ENCODE assay signal across 28 cellular contexts in the genomic region with DNA sequence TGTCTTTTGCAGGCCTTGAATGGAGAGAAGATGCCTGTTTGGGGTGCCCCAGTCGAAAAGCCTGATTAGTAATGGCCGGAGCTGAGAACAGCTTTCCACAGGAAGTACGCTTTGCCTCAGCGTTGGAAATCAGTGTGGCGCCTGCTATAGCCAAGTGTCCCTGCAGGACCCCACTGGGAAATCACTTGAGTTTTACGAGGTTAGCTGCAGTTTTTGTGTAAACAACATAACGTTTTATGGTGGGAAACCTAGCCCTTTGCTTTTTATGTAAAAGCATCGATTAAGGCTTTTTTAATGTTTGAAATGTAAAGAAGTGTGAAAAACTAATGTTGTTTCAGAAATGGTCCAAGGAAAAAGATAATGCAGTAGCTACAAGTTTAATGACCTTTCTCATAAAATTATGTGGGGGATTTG.
DNase-seq lines count a peak whose midpoint lies in the region; ATAC-seq and TF ChIP-seq lines count a peak whose summit lies in the region.
"Had no signal": no experiment of that assay in that cellular context is flagged by ENCODE, and none has a peak within 500 bp of the region (broad histone marks: within the 10 kb centered on the region; RNA-seq: fewer than 3 reads in every experiment).

No MANE protein-coding gene starts in this region.

- no peaks in the 10 kb centered on the region for H3K4me1 Mint-ChIP-seq in activated CD4-positive, alpha-beta memory T cell treated with anti-CD3 and anti-CD28 coated beads, Interleukin-2, amount 10 ng/mL, durations not matched to agents 7 days and 5 days
- no peaks in the 10 kb centered on the region for H3K4me1 Mint-ChIP-seq in naive thymus-derived CD4-positive, alpha-beta T cell
- H3K4me1 Mint-ChIP-seq: activated CD4-positive, alpha-beta T cell treated with anti-CD3 and anti-CD28 coated beads for 36 hours; activated T-helper 17 cell treated with anti-CD3 and anti-CD28 coated beads, Interleukin-2, amount 50 U/mL, for 72 hours; brain; CD4-positive, CD25-positive, alpha-beta regulatory T cell; immature natural killer cell had no signal

- no peaks in the 10 kb centered on the region for H4K20me1 ChIP-seq in PC-9 (ENCODE audit: insufficient read depth)

- BruUV-seq in A673 (replicated peaks; lab: Mats Ljungman, UMichigan) (no TSS peak), PC-9 (replicated peaks; lab: Mats Ljungman, UMichigan) (no TSS peak)

- intact Hi-C loops in A673 (cut with micrococcal nuclease; ENCODE audit: unreplicated experiment): loop anchor here (5.0 kb wide), 1 partner anchor 305 kb away; no protein-coding TSS in a partner anchor
- intact Hi-C loops in PC-9 (cut with micrococcal nuclease; ENCODE audit: unreplicated experiment): loop anchor here (1.0 to 5.0 kb wide), 4 partner anchors 126 to 1230 kb away; no protein-coding TSS in a partner anchor
- intact Hi-C loops in naive thymus-derived CD4-positive, alpha-beta T cell (cut with micrococcal nuclease): loop anchor here in 1 of 2 donors (1.0 kb wide), 2 partner anchors 317 to 1147 kb away; no protein-coding TSS in a partner anchor

- H3K4me3 ChIP-seq in A673 (ENCODE audit: low read depth, low read length, poor library complexity, severe bottlenecking) (no peak overlapping the region), PC-9 (no peak overlapping the region), fibroblast of the aortic adventitia (ENCODE audit: low read depth, low read length) (no peak overlapping the region)
- H3K4me3 ChIP-seq in naive thymus-derived CD4-positive, alpha-beta T cell (ENCODE audit: low read length): no peak overlapping the region
- H3K4me3 ChIP-seq: gastrocnemius medialis, suprapubic skin, upper lobe of right lung had no signal

- no peak overlapping the region for H3K27ac Mint-ChIP-seq in activated CD4-positive, alpha-beta memory T cell treated with anti-CD3 and anti-CD28 coated beads, Interleukin-2, amount 10 ng/mL, durations not matched to agents 7 days and 5 days
- no peak overlapping the region for H3K27ac Mint-ChIP-seq in naive thymus-derived CD4-positive, alpha-beta T cell
- H3K27ac Mint-ChIP-seq: activated CD4-positive, alpha-beta T cell treated with anti-CD3 and anti-CD28 coated beads for 36 hours; activated CD8-positive, alpha-beta T cell treated with anti-CD3 and anti-CD28 coated beads, Interleukin-2, amount 10 ng/mL, durations not matched to agents 7 days and 5 days; activated T-helper 17 cell treated with anti-CD3 and anti-CD28 coated beads, Interleukin-2, amount 50 U/mL, for 72 hours; brain; CD4-positive, CD25-positive, alpha-beta regulatory T cell; immature natural killer cell; T-helper 2 cell treated with Interferon-gamma antibody and Interleukin-4, amounts not matched to agents 5 μg/mL and 100 μg/mL, for 36 hours had no signal

- no peaks in the 10 kb centered on the region for H3K79me2 ChIP-seq in PC-9 (ENCODE audit: low read depth)

- peaks cover 8% of the 10 kb centered on the region for H3K4me1 ChIP-seq in A673 (ENCODE audit: insufficient read depth, low read length, poor library complexity, severe bottlenecking)
- H3K4me1 ChIP-seq in PC-9 (replicated peaks; ENCODE audit: insufficient read depth): peaks cover 14% of the 10 kb centered on the region
- no peaks in the 10 kb centered on the region for H3K4me1 ChIP-seq in naive thymus-derived CD4-positive, alpha-beta T cell (ENCODE audit: control insufficient read depth in 2 of 2, insufficient read depth in 2 of 2, low read length in 2 of 2)
- H3K4me1 ChIP-seq: upper lobe of right lung had no signal

- CTCF ChIA-PET in A673 (lab: Charles Lee) (interaction anchor here (0.7 kb wide), 1 partner anchor 298 kb away, joined by 3 read pairs; no protein-coding TSS in a partner anchor), PC-9 (lab: Charles Lee) (interaction anchor here (1.5 kb wide), 1 partner anchor 298 kb away, joined by 4 read pairs; no protein-coding TSS in a partner anchor)
- CTCF ChIA-PET in activated CD4-positive, alpha-beta memory T cell treated with anti-CD3 and anti-CD28 coated beads, Interleukin-2, amount 10 ng/mL, durations not matched to agents 7 days and 5 days (lab: Charles Lee): no interaction called here
- CTCF ChIA-PET in naive thymus-derived CD4-positive, alpha-beta T cell (lab: Charles Lee): no interaction called here

- DNase-seq in NCI-H1092 treated with DMSO at 0.1 percent for 48 hours (lab: John Stamatoyannopoulos, UW) (peak; percentile 38), NCI-H1092 (lab: John Stamatoyannopoulos, UW) (no peak), A673 (ENCODE audit: low spot score) (peak; percentile 42), PC-9 (no peak), fibroblast of the aortic adventitia (ENCODE audit: low read depth) (no peak)
- DNase-seq in activated CD4-positive, alpha-beta memory T cell treated with anti-CD3 and anti-CD28 coated beads, Interleukin-2, amount 10 ng/mL, durations not matched to agents 7 days and 5 days: no peak
- no peak for DNase-seq in naive thymus-derived CD4-positive, alpha-beta T cell
- DNase-seq: activated CD4-positive, alpha-beta T cell treated with anti-CD3 and anti-CD28 coated beads for 36 hours; activated CD8-positive, alpha-beta T cell treated with anti-CD3 and anti-CD28 coated beads, Interleukin-2, amount 10 ng/mL, durations not matched to agents 7 days and 5 days; activated naive CD4-positive, alpha-beta T cell treated with anti-CD3 and anti-CD28 coated beads, Interleukin-2, amount 50 U/mL, for 16 hours; AML-193; Calu3; CD4-positive, CD25-positive, alpha-beta regulatory T cell; gastrocnemius medialis; GOT3; hypothalamus; immature natural killer cell; KG1; left cardiac atrium; NCI-H1105 treated with DMSO at 0.1 percent for 48 hours; stimulated activated CD4-positive, alpha-beta T cell treated with anti-CD3 and anti-CD28 coated beads, Interleukin-1b, Interleukin-23, amount 100 ng/mL, for 48 hours; stimulated activated naive CD4-positive, alpha-beta T cell treated with Interleukin-2 at 50 U/mL for 16 hours; upper lobe of right lung had no signal

- H3K9me3 Mint-ChIP-seq in activated CD4-positive, alpha-beta memory T cell treated with anti-CD3 and anti-CD28 coated beads, Interleukin-2, amount 10 ng/mL, durations not matched to agents 7 days and 5 days: no peaks in the 10 kb centered on the region
- H3K9me3 Mint-ChIP-seq in naive thymus-derived CD4-positive, alpha-beta T cell: no peaks in the 10 kb centered on the region
- H3K9me3 Mint-ChIP-seq: activated T-helper 17 cell treated with anti-CD3 and anti-CD28 coated beads, Interleukin-2, amount 50 U/mL, for 72 hours; brain; CD4-positive, CD25-positive, alpha-beta regulatory T cell; immature natural killer cell; T-helper 2 cell treated with Interferon-gamma antibody and Interleukin-4, amounts not matched to agents 5 μg/mL and 100 μg/mL, for 36 hours had no signal

- H3K27ac ChIP-seq in A673 (ENCODE audit: low read depth, low read length, poor library complexity, severe bottlenecking): no peak overlapping the region
- 0 out of 2 replicates have a peak overlapping the region, but pooled peaks have one; percentile 8 for H3K27ac ChIP-seq in PC-9
- H3K27ac ChIP-seq in naive thymus-derived CD4-positive, alpha-beta T cell (ENCODE audit: low read depth, low read length): no peak overlapping the region
- H3K27ac ChIP-seq: gastrocnemius medialis, suprapubic skin, upper lobe of right lung had no signal

- H3K36me3 Mint-ChIP-seq in activated CD4-positive, alpha-beta memory T cell treated with anti-CD3 and anti-CD28 coated beads, Interleukin-2, amount 10 ng/mL, durations not matched to agents 7 days and 5 days (ENCODE audit: low read depth): no peaks in the 10 kb centered on the region
- H3K36me3 Mint-ChIP-seq in naive thymus-derived CD4-positive, alpha-beta T cell: no peaks in the 10 kb centered on the region
- H3K36me3 Mint-ChIP-seq: brain; CD4-positive, CD25-positive, alpha-beta regulatory T cell; immature natural killer cell had no signal

- no peak overlapping the region for H3K4me2 ChIP-seq in PC-9

- H3K36me3 ChIP-seq in A673 (ENCODE audit: insufficient read depth, low read length, poor library complexity, severe bottlenecking): no peaks in the 10 kb centered on the region
- 0 out of 2 replicates have a peak, but pooled peaks cover 5% of the 10 kb centered on the region for H3K36me3 ChIP-seq in PC-9 (ENCODE audit: low read depth)
- no peaks in the 10 kb centered on the region for H3K36me3 ChIP-seq in naive thymus-derived CD4-positive, alpha-beta T cell (ENCODE audit: control insufficient read depth in 2 of 3, insufficient read depth in 3 of 3, low read length in 3 of 3)
- H3K36me3 ChIP-seq: gastrocnemius medialis, suprapubic skin, upper lobe of right lung had no signal

- ATAC-seq in naive thymus-derived CD4-positive, alpha-beta T cell: no peak
- ATAC-seq in HG03571 (IDR thresholded peaks at IDR 0.05; ENCODE audit: unreplicated experiment): no peak
- ATAC-seq: activated CD4-positive, alpha-beta T cell treated with anti-CD3 and anti-CD28 coated beads for 36 hours; activated CD8-positive, alpha-beta T cell treated with anti-CD3 and anti-CD28 coated beads, Interleukin-2, amount 10 ng/mL, durations not matched to agents 7 days and 5 days; activated T-helper 17 cell treated with anti-CD3 and anti-CD28 coated beads, Interleukin-2, amount 50 U/mL, for 72 hours; gastrocnemius medialis; left cardiac atrium; upper lobe of right lung had no signal

- no peaks in the 10 kb centered on the region for H3K9me2 ChIP-seq in PC-9 (ENCODE audit: insufficient read depth)

- POLR2A ChIA-PET in A673 (lab: Charles Lee; ENCODE audit: low non-redundant PET): no interaction called here
- POLR2A ChIA-PET in PC-9 (lab: Charles Lee; ENCODE audit: unreplicated experiment): no interaction called here
- POLR2A ChIA-PET in activated CD4-positive, alpha-beta memory T cell treated with anti-CD3 and anti-CD28 coated beads, Interleukin-2, amount 10 ng/mL, durations not matched to agents 7 days and 5 days (lab: Charles Lee): no interaction called here
- POLR2A ChIA-PET in naive thymus-derived CD4-positive, alpha-beta T cell (lab: Charles Lee): no interaction called here

- no peak overlapping the region for H3K4me3 Mint-ChIP-seq in activated CD4-positive, alpha-beta memory T cell treated with anti-CD3 and anti-CD28 coated beads, Interleukin-2, amount 10 ng/mL, durations not matched to agents 7 days and 5 days
- no peak overlapping the region for H3K4me3 Mint-ChIP-seq in naive thymus-derived CD4-positive, alpha-beta T cell
- H3K4me3 Mint-ChIP-seq: activated CD4-positive, alpha-beta T cell treated with anti-CD3 and anti-CD28 coated beads for 36 hours; activated CD8-positive, alpha-beta T cell treated with anti-CD3 and anti-CD28 coated beads, Interleukin-2, amount 10 ng/mL, durations not matched to agents 7 days and 5 days; activated T-helper 17 cell treated with anti-CD3 and anti-CD28 coated beads, Interleukin-2, amount 50 U/mL, for 72 hours; brain; CD4-positive, CD25-positive, alpha-beta regulatory T cell; immature natural killer cell; T-helper 2 cell treated with Interferon-gamma antibody and Interleukin-4, amounts not matched to agents 5 μg/mL and 100 μg/mL, for 36 hours had no signal

- H3K9me3 ChIP-seq in A673 (ENCODE audit: low read depth, low read length, poor library complexity, severe bottlenecking) (no peaks in the 10 kb centered on the region), PC-9 (ENCODE audit: insufficient read depth, low read depth) (no peaks in the 10 kb centered on the region)
- no peaks in the 10 kb centered on the region for H3K9me3 ChIP-seq in naive thymus-derived CD4-positive, alpha-beta T cell (ENCODE audit: control insufficient read depth in 2 of 3, low read length in 3 of 3)
- H3K9me3 ChIP-seq: gastrocnemius medialis, suprapubic skin, upper lobe of right lung had no signal

- H2AFZ ChIP-seq in PC-9: no peak overlapping the region

- H3K27me3 ChIP-seq in A673 (replicated peaks; ENCODE audit: insufficient read depth, low read depth, low read length, poor library complexity) (peaks cover 16% of the 10 kb centered on the region), PC-9 (ENCODE audit: insufficient read depth, low read depth) (no peaks in the 10 kb centered on the region)
- no peaks in the 10 kb centered on the region for H3K27me3 ChIP-seq in naive thymus-derived CD4-positive, alpha-beta T cell (ENCODE audit: control insufficient read depth in 2 of 2, insufficient read depth in 2 of 2, low read length in 2 of 2)
- H3K27me3 ChIP-seq: gastrocnemius medialis, suprapubic skin, upper lobe of right lung had no signal

- H3K27me3 Mint-ChIP-seq in activated CD4-positive, alpha-beta memory T cell treated with anti-CD3 and anti-CD28 coated beads, Interleukin-2, amount 10 ng/mL, durations not matched to agents 7 days and 5 days: peaks cover 18% of the 10 kb centered on the region
- peaks cover 0 to 32% (median 18%) of the 10 kb centered on the region in 5 donors for H3K27me3 Mint-ChIP-seq in naive thymus-derived CD4-positive, alpha-beta T cell

- TF ChIP-seq CTCF in A673 (conservative IDR thresholded peaks at IDR 0.05; ENCODE audit: low read depth, low read length) (no peak), PC-9 (conservative IDR thresholded peaks at IDR 0.05) (no peak), fibroblast of the aortic adventitia (IDR thresholded peaks at IDR 0.05; ENCODE audit: insufficient read depth, low read length) (peak; percentile 1)

- H3F3A ChIP-seq in PC-9 (ENCODE audit: insufficient read depth, low read depth): no peaks in the 10 kb centered on the region

Comparison
In these comparisons a context has a peak if more than half of its experiments do, and no peak if none do; other contexts are left out.
1. DNase-seq: peak in NCI-H1092 treated with DMSO at 0.1 percent for 48 hours (single experiment) and A673 (single experiment); none in NCI-H1092 (single experiment), PC-9 (0 of 2), fibroblast of the aortic adventitia (single experiment), activated CD4-positive, alpha-beta memory T cell treated with anti-CD3 and anti-CD28 coated beads, Interleukin-2, amount 10 ng/mL, durations not matched to agents 7 days and 5 days (single experiment) and naive thymus-derived CD4-positive, alpha-beta T cell (0 of 9).
2. CTCF ChIA-PET loops: an anchor here in A673 (0.7 kb wide) and PC-9 (1.5 kb wide); none called in activated CD4-positive, alpha-beta memory T cell treated with anti-CD3 and anti-CD28 coated beads, Interleukin-2, amount 10 ng/mL, durations not matched to agents 7 days and 5 days and naive thymus-derived CD4-positive, alpha-beta T cell.